22 cellular contexts compared by ENCODE assay signal in genomic region chr14:100623961-100624360, GRCh38. TPM values are rescaled to one million over a fixed set of nuclear protein-coding genes. Genes with fewer than 3 reads are reported as not detected.
DNase-seq lines count a peak whose midpoint lies in the region; ATAC-seq and TF ChIP-seq lines count a peak whose summit lies in the region.
"Had no signal": no experiment of that assay in that cellular context is flagged by ENCODE, and none has a peak within 500 bp of the region (broad histone marks: within the 10 kb centered on the region; RNA-seq: fewer than 3 reads in every experiment).

No MANE protein-coding gene starts in this region.

- H3K27ac ChIP-seq in endodermal cell (ENCODE audit: low read depth, low read length) (no peak overlapping the region), transverse colon (no peak overlapping the region)
- H3K27ac ChIP-seq: 22Rv1, RWPE1 had no signal

- H3K27ac Mint-ChIP-seq in activated naive CD8-positive, alpha-beta T cell: peak overlapping the region; percentile 34
- no peak overlapping the region for H3K27ac Mint-ChIP-seq in activated naive CD8-positive, alpha-beta T cell treated with anti-CD3 and anti-CD28 coated beads, Interleukin-2, amount 50 U/mL, for 24 hours
- H3K27ac Mint-ChIP-seq in endodermal cell: no peak overlapping the region
- no peak overlapping the region for H3K27ac Mint-ChIP-seq in stimulated activated naive CD8-positive, alpha-beta T cell treated with anti-CD3 and anti-CD28 coated beads, Interleukin-15, amount 100 ng/mL, for 72 hours

- no peak overlapping the region for H3K4me3 ChIP-seq in endodermal cell (ENCODE audit: low read length)
- H3K4me3 ChIP-seq in transverse colon: no peak overlapping the region

- 92 to 95% methylated on average over 8 of the region's 8 CpGs for WGBS in endodermal cell (ENCODE audit: insufficient coverage in 1 of 2, insufficient read length in 1 of 2), 2 experiments
- 82 to 87% methylated on average over 3 to 8 of the region's 8 CpGs for WGBS in transverse colon (ENCODE audit: low coverage in 1 of 2), 2 donors

- peaks cover 4% of the 10 kb centered on the region for H3K9me3 Mint-ChIP-seq in activated naive CD8-positive, alpha-beta T cell (ENCODE audit: low read depth)
- H3K9me3 Mint-ChIP-seq in activated naive CD8-positive, alpha-beta T cell treated with anti-CD3 and anti-CD28 coated beads, Interleukin-2, amount 50 U/mL, for 24 hours: peaks cover 5% of the 10 kb centered on the region
- no peaks in the 10 kb centered on the region for H3K9me3 Mint-ChIP-seq in endodermal cell
- H3K9me3 Mint-ChIP-seq in stimulated activated naive CD8-positive, alpha-beta T cell treated with anti-CD3 and anti-CD28 coated beads, Interleukin-15, amount 100 ng/mL, for 72 hours: no peaks in the 10 kb centered on the region

- TF ChIP-seq EP300 in transverse colon (IDR thresholded peaks at IDR 0.05; ENCODE audit: low read depth): no peak

- DNase-seq in DMS79 treated with DMSO at 0.1 percent for 48 hours (lab: John Stamatoyannopoulos, UW) (peak; percentile 31), DMS79 (lab: John Stamatoyannopoulos, UW) (no peak), endodermal cell (peak; percentile 35), transverse colon (peak; percentile 4), dermis blood vessel endothelial cell (no peak)
- DNase-seq in activated naive CD8-positive, alpha-beta T cell treated with anti-CD3 and anti-CD28 coated beads, Interleukin-2, amount 50 U/mL, for 24 hours: no peak
- no peak for DNase-seq in stimulated activated naive CD8-positive, alpha-beta T cell treated with anti-CD3 and anti-CD28 coated beads, Interleukin-15, amount 100 ng/mL, for 72 hours
- DNase-seq: DMS 273 treated with DMSO at 0.1 percent for 48 hours, GDM1, GOT3, MM.1S, NCI-H1092, NCI-H187, NCI-H345, NCI-H774, PC-3, SW 1271 had no signal

- intact Hi-C loops in transverse colon (cut with DNase I; ENCODE audit: low total_unique reads): no loop called here

- H3K36me3 ChIP-seq in endodermal cell (ENCODE audit: control insufficient read depth, insufficient read depth, low read length) (no peaks in the 10 kb centered on the region), transverse colon (no peaks in the 10 kb centered on the region)

- no peaks in the 10 kb centered on the region for H3K4me1 ChIP-seq in endodermal cell (ENCODE audit: control insufficient read depth, insufficient read depth, low read length)
- peaks cover 0 to 13% (median 3%) of the 10 kb centered on the region in 4 donors for H3K4me1 ChIP-seq in transverse colon

- H3K4me1 Mint-ChIP-seq in activated naive CD8-positive, alpha-beta T cell (ENCODE audit: low read depth): peaks cover 2% of the 10 kb centered on the region
- H3K4me1 Mint-ChIP-seq in activated naive CD8-positive, alpha-beta T cell treated with anti-CD3 and anti-CD28 coated beads, Interleukin-2, amount 50 U/mL, for 24 hours: no peaks in the 10 kb centered on the region
- no peaks in the 10 kb centered on the region for H3K4me1 Mint-ChIP-seq in endodermal cell
- H3K4me1 Mint-ChIP-seq in stimulated activated naive CD8-positive, alpha-beta T cell treated with anti-CD3 and anti-CD28 coated beads, Interleukin-15, amount 100 ng/mL, for 72 hours: no peaks in the 10 kb centered on the region

- TF ChIP-seq CTCF in endodermal cell (conservative IDR thresholded peaks at IDR 0.05): no peak
- no peak for TF ChIP-seq CTCF in transverse colon (IDR thresholded peaks at IDR 0.05)

- no peak for TF ChIP-seq POLR2A in transverse colon (IDR thresholded peaks at IDR 0.05)

- in situ Hi-C loops in transverse colon (cut with MboI; ENCODE audit: low pct_ligation_motif_present in 1 of 4, low pct_unique_long_range_greater_than_20kb in 1 of 4, low sequenced_read_pairs in 3 of 4): no loop called here

- H3K9me3 ChIP-seq in endodermal cell (ENCODE audit: control insufficient read depth, low read length) (no peaks in the 10 kb centered on the region), transverse colon (no peaks in the 10 kb centered on the region)

- peaks cover 15% of the 10 kb centered on the region for H3K27me3 ChIP-seq in endodermal cell (ENCODE audit: control insufficient read depth, insufficient read depth, low read length, poor library complexity, severe bottlenecking)
- peaks cover 16% of the 10 kb centered on the region for H3K27me3 ChIP-seq in transverse colon

- no peak overlapping the region for H3K4me3 Mint-ChIP-seq in activated naive CD8-positive, alpha-beta T cell
- H3K4me3 Mint-ChIP-seq in activated naive CD8-positive, alpha-beta T cell treated with anti-CD3 and anti-CD28 coated beads, Interleukin-2, amount 50 U/mL, for 24 hours: no peak overlapping the region
- H3K4me3 Mint-ChIP-seq in endodermal cell: no peak overlapping the region
- no peak overlapping the region for H3K4me3 Mint-ChIP-seq in stimulated activated naive CD8-positive, alpha-beta T cell treated with anti-CD3 and anti-CD28 coated beads, Interleukin-15, amount 100 ng/mL, for 72 hours
- H3K4me3 Mint-ChIP-seq: CD14-positive monocyte had no signal

- H3K36me3 Mint-ChIP-seq in activated naive CD8-positive, alpha-beta T cell: peaks cover 5% of the 10 kb centered on the region
- H3K36me3 Mint-ChIP-seq in activated naive CD8-positive, alpha-beta T cell treated with anti-CD3 and anti-CD28 coated beads, Interleukin-2, amount 50 U/mL, for 24 hours (ENCODE audit: low read depth): no peaks in the 10 kb centered on the region
- H3K36me3 Mint-ChIP-seq in endodermal cell (ENCODE audit: low read depth): no peaks in the 10 kb centered on the region
- H3K36me3 Mint-ChIP-seq: CD14-positive monocyte had no signal

- no peak for ATAC-seq in activated naive CD8-positive, alpha-beta T cell treated with anti-CD3 and anti-CD28 coated beads, Interleukin-2, amount 50 U/mL, for 24 hours
- ATAC-seq in stimulated activated naive CD8-positive, alpha-beta T cell treated with anti-CD3 and anti-CD28 coated beads, Interleukin-15, amount 100 ng/mL, for 72 hours: no peak
- ATAC-seq: PC-3 had no signal

- peaks cover 6% of the 10 kb centered on the region for H3K27me3 Mint-ChIP-seq in activated naive CD8-positive, alpha-beta T cell
- no peaks in the 10 kb centered on the region for H3K27me3 Mint-ChIP-seq in activated naive CD8-positive, alpha-beta T cell treated with anti-CD3 and anti-CD28 coated beads, Interleukin-2, amount 50 U/mL, for 24 hours
- peaks cover 21% of the 10 kb centered on the region for H3K27me3 Mint-ChIP-seq in endodermal cell (ENCODE audit: insufficient read depth)
- no peaks in the 10 kb centered on the region for H3K27me3 Mint-ChIP-seq in stimulated activated naive CD8-positive, alpha-beta T cell treated with anti-CD3 and anti-CD28 coated beads, Interleukin-15, amount 100 ng/mL, for 72 hours

- H3K9ac ChIP-seq in endodermal cell (ENCODE audit: extremely low read depth, low read length, poor library complexity, severe bottlenecking): no peak overlapping the region

RNA-seq across cellular contexts. Expression of gene BEGAIN, which starts 36.7 kb away (rescaled TPM):
- total RNA-seq in endodermal cell: 1 to 10 TPM in 1 of 2 donors, under 1 TPM in 1; 0.91 to 1.3 TPM
- polyA plus RNA-seq in endodermal cell (2013, experiment 1 of 2): 1.4 TPM
- polyA plus RNA-seq in endodermal cell (2013, experiment 2 of 2): 1.1 TPM
- 1 to 10 TPM in 1 of 4 donors, under 1 TPM in 2, not detected in 1; 0.27 to 2.5 (median 0.37) TPM for total RNA-seq in transverse colon
- total RNA-seq in dermis blood vessel endothelial cell: 0.17 and 0.37 TPM in 2 replicates
- total RNA-seq: LHCN-M2 had no signal

Comparison
In these comparisons a context has a peak if more than half of its experiments do, and no peak if none do; other contexts are left out.
1. DNase-seq: peak in DMS79 treated with DMSO at 0.1 percent for 48 hours (single experiment), endodermal cell (single experiment) and transverse colon (single experiment); none in DMS79 (single experiment), activated naive CD8-positive, alpha-beta T cell treated with anti-CD3 and anti-CD28 coated beads, Interleukin-2, amount 50 U/mL, for 24 hours (single experiment), dermis blood vessel endothelial cell (single experiment) and stimulated activated naive CD8-positive, alpha-beta T cell treated with anti-CD3 and anti-CD28 coated beads, Interleukin-15, amount 100 ng/mL, for 72 hours (0 of 2).